ENCODE assay signal across 16 cellular contexts in the genomic region with DNA sequence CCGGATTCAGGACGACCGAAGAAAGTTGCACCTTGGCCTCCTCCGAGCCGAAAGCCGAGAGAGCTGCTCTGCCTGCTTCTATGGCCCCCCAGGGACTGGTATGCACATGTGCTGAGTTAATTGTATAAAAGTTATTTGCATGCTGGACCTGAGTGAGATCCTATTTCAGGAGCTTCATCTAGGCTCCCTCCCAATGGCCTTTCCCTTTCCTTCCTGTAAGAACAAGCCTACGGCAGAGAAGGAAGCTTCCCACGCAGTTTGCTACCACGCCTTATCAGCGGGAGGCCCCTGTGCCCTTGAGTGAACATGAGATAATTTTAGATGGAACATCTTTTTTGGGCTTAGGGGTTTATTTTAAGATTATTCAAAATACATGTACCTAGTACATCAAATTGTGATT.
DNase-seq lines count a peak whose midpoint lies in the region; ATAC-seq lines count a peak whose summit lies in the region.
"Had no signal": no experiment of that assay in that cellular context is flagged by ENCODE, and none has a peak within 500 bp of the region (broad histone marks: within the 10 kb centered on the region; RNA-seq: fewer than 3 reads in every experiment).

No MANE protein-coding gene starts in this region.

- DNase-seq in Right ventricle myocardium inferior (ENCODE audit: missing footprints) (no peak), cardiac septum (ENCODE audit: low spot score) (no peak), left lobe of liver (ENCODE audit: low spot score) (no peak), GOT3 (lab: John Stamatoyannopoulos, UW) (no peak), DMS53 (lab: John Stamatoyannopoulos, UW) (no peak), DMS79 treated with DMSO at 0.1 percent for 48 hours (lab: John Stamatoyannopoulos, UW) (no peak)
- no peak for DNase-seq in stimulated activated CD4-positive, alpha-beta T cell treated with anti-CD3 and anti-CD28 coated beads, Interleukin-4, amount 100 ng/mL, for 4 hours
- DNase-seq: activated CD4-positive, CD25-positive, alpha-beta regulatory T cell; activated naive CD8-positive, alpha-beta T cell treated with anti-CD3 and anti-CD28 coated beads for 36 hours; DMS153; naive thymus-derived CD8-positive, alpha-beta T cell; NCI-H187; NCI-H510A; stimulated activated CD4-positive, alpha-beta T cell treated with anti-CD3 and anti-CD28 coated beads, Interleukin-12 subunit alpha, Interleukin-12 subunit beta, amount 100 ng/mL, for 4 hours had no signal

- ATAC-seq in Right ventricle myocardium inferior (peak; percentile 62), esophagus mucosa (peak; percentile 39), left lobe of liver (peak; percentile 33)
- ATAC-seq: naive thymus-derived CD8-positive, alpha-beta T cell; stimulated activated effector memory CD8-positive, alpha-beta T cell treated with anti-CD3 and anti-CD28 coated beads, Interleukin-12 subunit alpha, Interleukin-12 subunit beta, amount 100 ng/mL, for 72 hours had no signal

- intact Hi-C loops in Right ventricle myocardium inferior (cut with DNase I), result no loop called here
- intact Hi-C loops in cardiac septum (cut with DNase I), result no loop called here
